In genomic region chr6:188821-189655, GRCh38 we compare ENCODE assay signal across 8 cellular contexts.
DNase-seq lines count a peak whose midpoint lies in the region; ATAC-seq, FAIRE-seq and TF ChIP-seq lines count a peak whose summit lies in the region.

No MANE protein-coding gene starts in this region.

- no peaks in the 10 kb centered on the region for H3K36me3 ChIP-seq in RWPE2 (ENCODE audit: low read depth)
- H3K36me3 ChIP-seq in pancreas: no peaks in the 10 kb centered on the region
- no peaks in the 10 kb centered on the region for H3K36me3 ChIP-seq in transverse colon

- H3K27ac ChIP-seq in RWPE2 (ENCODE audit: poor library complexity, severe bottlenecking) (no peak overlapping the region), pancreas (no peak overlapping the region), transverse colon (no peak overlapping the region)

- DNase-seq in ELF-1 (ENCODE audit: low read depth, low spot score): peak; percentile 87
- DNase-seq in KBM-7: peak; percentile 90
- peak; percentile 82 for DNase-seq in RWPE2 (ENCODE audit: low spot score)
- peak; percentile 92 for DNase-seq in activated effector memory CD4-positive, alpha-beta T cell treated with anti-CD3 and anti-CD28 coated beads, Interleukin-2, amount 50 U/mL, for 16 hours
- DNase-seq in germinal center (ENCODE audit: low spot score): peak; percentile 67
- peak; percentile 61 to 84 (median 72) for DNase-seq in pancreas
- peak; percentile 85 for DNase-seq in transverse colon

- no peak overlapping the region for H3K4me3 ChIP-seq in RWPE2 (ENCODE audit: severe bottlenecking)
- no peak overlapping the region for H3K4me3 ChIP-seq in pancreas
- no peak overlapping the region for H3K4me3 ChIP-seq in transverse colon

- H3K9me3 ChIP-seq in RWPE2 (ENCODE audit: severe bottlenecking) (no peaks in the 10 kb centered on the region), pancreas (no peaks in the 10 kb centered on the region), transverse colon (no peaks in the 10 kb centered on the region)

- no peak for FAIRE-seq in pancreas (lab: Jason Lieb, UNC)

- H3K27me3 ChIP-seq in RWPE2 (ENCODE audit: insufficient read depth, poor library complexity, severe bottlenecking) (no peaks in the 10 kb centered on the region), pancreas (no peaks in the 10 kb centered on the region), transverse colon (no peaks in the 10 kb centered on the region)

- H3K4me1 ChIP-seq in RWPE2 (ENCODE audit: insufficient read depth, poor library complexity, severe bottlenecking): no peaks in the 10 kb centered on the region
- no peaks in the 10 kb centered on the region for H3K4me1 ChIP-seq in pancreas
- peaks cover 0 to 9% (median 0%) of the 10 kb centered on the region in 4 donors for H3K4me1 ChIP-seq in transverse colon

- no peak for TF ChIP-seq EP300 in transverse colon (IDR thresholded peaks at IDR 0.05; ENCODE audit: low read depth)

- ATAC-seq in GM21737 (IDR thresholded peaks at IDR 0.05; ENCODE audit: unreplicated experiment) (peak; percentile 56), RWPE2 (ENCODE audit: low read depth) (peak; percentile 98), pancreas (peak; percentile 31 to 100 (median 92))

- intact Hi-C loops in pancreas (cut with DNase I): no loop called here
- intact Hi-C loops in transverse colon (cut with DNase I; ENCODE audit: low total_unique reads): loop anchor here (5.0 kb wide), 1 partner anchor 213 kb away; no protein-coding TSS in a partner anchor

- peak; percentile 97 for TF ChIP-seq CTCF in RWPE2 (IDR thresholded peaks at IDR 0.05; ENCODE audit: poor library complexity, severe bottlenecking)
- TF ChIP-seq CTCF in pancreas (IDR thresholded peaks at IDR 0.05): peak in 3 of 4 donors; percentile 51 to 63 (median 52)
- TF ChIP-seq CTCF in transverse colon (IDR thresholded peaks at IDR 0.05): peak; percentile 64 to 86 (median 67)

- TF ChIP-seq POLR2A in transverse colon (IDR thresholded peaks at IDR 0.05): no peak

- in situ Hi-C loops in KBM-7 (cut with MboI; ENCODE audit: low pct_unique_long_range_greater_than_20kb, low sequenced_read_pairs) (no loop called here), transverse colon (cut with MboI; ENCODE audit: low pct_ligation_motif_present in 1 of 4, low pct_unique_long_range_greater_than_20kb in 1 of 4, low sequenced_read_pairs in 3 of 4) (no loop called here)

- 21 to 33% methylated on average over 13 of the region's 13 CpGs for WGBS in pancreas, 2 donors
- WGBS in transverse colon (ENCODE audit: low coverage in 1 of 2), 2 donors: 29 to 50% methylated on average over 6 to 13 of the region's 13 CpGs
